In genomic region chr9:16294371-16294770, GRCh38 we compare ENCODE assay signal across 32 cellular contexts.
DNase-seq lines count a peak whose midpoint lies in the region; ATAC-seq, FAIRE-seq and TF ChIP-seq lines count a peak whose summit lies in the region.
"Had no signal": no experiment of that assay in that cellular context is flagged by ENCODE, and none has a peak within 500 bp of the region (broad histone marks: within the 10 kb centered on the region; RNA-seq: fewer than 3 reads in every experiment).

No MANE protein-coding gene starts in this region.

- no peak for ATAC-seq in CD4-positive, alpha-beta T cell (ENCODE audit: poor library complexity)
- ATAC-seq: left lung, Panc1 had no signal

- no peak overlapping the region for H3K9ac ChIP-seq in GM23248
- no peak overlapping the region for H3K9ac ChIP-seq in astrocyte (ENCODE audit: low read length)
- H3K9ac ChIP-seq: neural progenitor cell had no signal

- H4K20me1 ChIP-seq in GM23248 (ENCODE audit: insufficient read depth) (no peaks in the 10 kb centered on the region), astrocyte (ENCODE audit: insufficient read depth, low read length) (no peaks in the 10 kb centered on the region), osteoblast (ENCODE audit: insufficient read depth, low read length) (no peaks in the 10 kb centered on the region)

- no peaks in the 10 kb centered on the region for H3K9me2 ChIP-seq in GM23248 (ENCODE audit: insufficient read depth)

- peaks cover 2% of the 10 kb centered on the region for H3K9me3 Mint-ChIP-seq in astrocyte (ENCODE audit: unreplicated experiment)
- peaks cover 3% of the 10 kb centered on the region for H3K9me3 Mint-ChIP-seq in CD4-positive, alpha-beta T cell

- H3K36me3 ChIP-seq in GM23248 (ENCODE audit: low read depth): no peaks in the 10 kb centered on the region
- no peaks in the 10 kb centered on the region for H3K36me3 ChIP-seq in astrocyte (ENCODE audit: insufficient read depth, low read length)
- H3K36me3 ChIP-seq in osteoblast (ENCODE audit: insufficient read depth, low read length): no peaks in the 10 kb centered on the region
- H3K36me3 ChIP-seq: left lung, neural progenitor cell, right atrium auricular region, thyroid gland had no signal

- no peak overlapping the region for H3K4me3 ChIP-seq in GM23248
- no peak overlapping the region for H3K4me3 ChIP-seq in astrocyte (ENCODE audit: insufficient read depth, low read depth, low read length)
- H3K4me3 ChIP-seq in osteoblast (ENCODE audit: insufficient read depth, low read length): no peak overlapping the region
- H3K4me3 ChIP-seq: left lung, neural progenitor cell, right atrium auricular region, thyroid gland had no signal

- H3K9me3 ChIP-seq in GM23248 (ENCODE audit: low read depth) (no peaks in the 10 kb centered on the region), astrocyte (ENCODE audit: insufficient read depth, low read depth, low read length) (no peaks in the 10 kb centered on the region), osteoblast (ENCODE audit: low read depth, low read length) (no peaks in the 10 kb centered on the region)
- H3K9me3 ChIP-seq in CD4-positive, alpha-beta T cell (ENCODE audit: control insufficient read depth, low read length): no peaks in the 10 kb centered on the region
- H3K9me3 ChIP-seq: thyroid gland had no signal

- POLR2A ChIA-PET in CD4-positive, alpha-beta T cell (lab: Charles Lee): no interaction called here

- H2AFZ ChIP-seq in GM23248 (peak overlapping the region; percentile 54; the same call in 1 of the 2 replicates), astrocyte (ENCODE audit: low read depth, low read length) (no peak overlapping the region), osteoblast (ENCODE audit: low read length) (no peak overlapping the region)
- H2AFZ ChIP-seq: neural progenitor cell had no signal

- no peak overlapping the region for H3K4me3 Mint-ChIP-seq in astrocyte (ENCODE audit: unreplicated experiment)
- no peak overlapping the region for H3K4me3 Mint-ChIP-seq in CD4-positive, alpha-beta T cell
- H3K4me3 Mint-ChIP-seq: activated CD4-positive, alpha-beta memory T cell treated with anti-CD3 and anti-CD28 coated beads, Interleukin-2, amount 10 ng/mL, durations not matched to agents 7 days and 5 days; activated naive CD4-positive, alpha-beta T cell treated with anti-CD3 and anti-CD28 coated beads, Interleukin-2, amount 10 ng/mL, durations not matched to agents 7 days and 5 days; activated T-helper 1 cell treated with anti-CD3 and anti-CD28 coated beads, Interleukin-12 subunit alpha, Interleukin-12 subunit beta, Interleukin-2, Interleukin-4 antibody, amounts not matched to agents 30 ng/mL and 10 ng/mL and 1 ng/mL, durations not matched to agents 14 hours and 24 hours and 36 hours; CD4-positive, CD25-positive, alpha-beta regulatory T cell; neural progenitor cell had no signal

- DNase-seq in GM23248 (peak; percentile 45), astrocyte (ENCODE audit: low read depth) (peak; percentile 53), globus pallidus (ENCODE audit: low spot score) (peak; percentile 54), Ammon's horn (ENCODE audit: low spot score) (no peak), osteoblast (ENCODE audit: insufficient read length, low spot score, missing footprints) (no peak), activated gamma-delta T cell treated with Interleukin-2 at 50 U/mL for 16 hours (no peak)
- no peak for DNase-seq in CD4-positive, alpha-beta T cell
- DNase-seq: activated CD4-positive, alpha-beta memory T cell treated with anti-CD3 and anti-CD28 coated beads, Interleukin-2, amount 10 ng/mL, durations not matched to agents 7 days and 5 days; activated CD4-positive, alpha-beta T cell treated with anti-CD3 and anti-CD28 coated beads for 1 hour; activated CD8-positive, alpha-beta memory T cell treated with anti-CD3 and anti-CD28 coated beads, Interleukin-2, amount 50 U/mL, for 4 hours; activated naive CD4-positive, alpha-beta T cell treated with anti-CD3 and anti-CD28 coated beads, Interleukin-2, amount 10 ng/mL, durations not matched to agents 7 days and 5 days; amniotic stem cell; CD4-positive, CD25-positive, alpha-beta regulatory T cell; DMS79 treated with DMSO at 0.1 percent for 48 hours; KG1; left lung; mesenchymal stem cell; MM.1S; NCI-H1417; NCI-H2029 treated with DMSO at 0.1 percent for 48 hours; NCI-H2227 treated with DMSO at 0.1 percent for 48 hours; posterior cingulate gyrus; SHP77 treated with DMSO at 0.1 percent for 48 hours had no signal

- no peaks in the 10 kb centered on the region for H3F3A ChIP-seq in GM23248 (ENCODE audit: insufficient read depth)

- TF ChIP-seq CTCF in astrocyte (IDR thresholded peaks at IDR 0.05; ENCODE audit: insufficient read depth, low read depth, low read length) (no peak), osteoblast (IDR thresholded peaks at IDR 0.05; ENCODE audit: extremely low read depth, low read depth, low read length) (no peak)
- TF ChIP-seq CTCF in CD4-positive, alpha-beta T cell (IDR thresholded peaks at IDR 0.05): no peak

- 18 to 19% methylated on average over 5 of the region's 5 CpGs for WGBS in GM23248 (ENCODE audit: low coverage in 1 of 2, low lambda C conversion rate in 2 of 2, missing lambda C conversion rate in 2 of 2), 2 experiments

- H3K79me2 ChIP-seq in GM23248 (ENCODE audit: insufficient read depth): no peaks in the 10 kb centered on the region
- H3K79me2 ChIP-seq in astrocyte (ENCODE audit: insufficient read depth, low read length): no peaks in the 10 kb centered on the region
- H3K79me2 ChIP-seq in osteoblast (ENCODE audit: insufficient read depth, low read length): no peaks in the 10 kb centered on the region

- in situ Hi-C loops in GM23248 (cut with MboI): no loop called here

- no peak overlapping the region for H3K27ac ChIP-seq in GM23248
- no peak overlapping the region for H3K27ac ChIP-seq in astrocyte (ENCODE audit: low read depth, low read length)
- H3K27ac ChIP-seq in osteoblast (ENCODE audit: low read depth, low read length): no peak overlapping the region
- H3K27ac ChIP-seq in CD4-positive, alpha-beta T cell (ENCODE audit: low read depth, low read length): no peak overlapping the region
- H3K27ac ChIP-seq: left lung, neural progenitor cell, right atrium auricular region, thyroid gland had no signal

- no peaks in the 10 kb centered on the region for H3K27me3 ChIP-seq in GM23248 (replicated peaks; ENCODE audit: insufficient read depth)
- H3K27me3 ChIP-seq in astrocyte (ENCODE audit: insufficient read depth, low read length): peaks cover 2% of the 10 kb centered on the region
- no peaks in the 10 kb centered on the region for H3K27me3 ChIP-seq in osteoblast (ENCODE audit: insufficient read depth, low read length)
- H3K27me3 ChIP-seq in CD4-positive, alpha-beta T cell (ENCODE audit: control insufficient read depth, insufficient read depth, low read length): no peaks in the 10 kb centered on the region
- H3K27me3 ChIP-seq: left lung, neural progenitor cell, right atrium auricular region, thyroid gland had no signal

- no peak for FAIRE-seq in astrocyte (lab: Jason Lieb, UNC)
- FAIRE-seq: bronchial epithelial cell, endothelial cell of umbilical vein, H54, islet of Langerhans had no signal

- CTCF ChIA-PET in CD4-positive, alpha-beta T cell (lab: Charles Lee): no interaction called here

- H3K4me1 ChIP-seq in GM23248 (ENCODE audit: insufficient read depth) (peaks cover 16% of the 10 kb centered on the region; the same call in 1 of the 2 replicates), astrocyte (ENCODE audit: insufficient read depth, low read length) (no peaks in the 10 kb centered on the region), osteoblast (ENCODE audit: insufficient read depth, low read length) (peaks cover 20% of the 10 kb centered on the region)
- H3K4me1 ChIP-seq: left lung, neural progenitor cell, right atrium auricular region had no signal

- H3K36me3 Mint-ChIP-seq in astrocyte (ENCODE audit: low read depth, unreplicated experiment): peaks cover 4% of the 10 kb centered on the region
- no peaks in the 10 kb centered on the region for H3K36me3 Mint-ChIP-seq in CD4-positive, alpha-beta T cell (ENCODE audit: low read depth)
- H3K36me3 Mint-ChIP-seq: activated naive CD4-positive, alpha-beta T cell treated with anti-CD3 and anti-CD28 coated beads, Interleukin-2, amount 10 ng/mL, durations not matched to agents 7 days and 5 days; CD4-positive, CD25-positive, alpha-beta regulatory T cell; neural progenitor cell had no signal

- no peak overlapping the region for H3K27ac Mint-ChIP-seq in astrocyte (ENCODE audit: unreplicated experiment)
- H3K27ac Mint-ChIP-seq in CD4-positive, alpha-beta T cell: no peak overlapping the region
- H3K27ac Mint-ChIP-seq: activated CD4-positive, alpha-beta memory T cell treated with anti-CD3 and anti-CD28 coated beads, Interleukin-2, amount 10 ng/mL, durations not matched to agents 7 days and 5 days; activated naive CD4-positive, alpha-beta T cell treated with anti-CD3 and anti-CD28 coated beads, Interleukin-2, amount 10 ng/mL, durations not matched to agents 7 days and 5 days; activated T-helper 1 cell treated with anti-CD3 and anti-CD28 coated beads, Interleukin-12 subunit alpha, Interleukin-12 subunit beta, Interleukin-2, Interleukin-4 antibody, amounts not matched to agents 30 ng/mL and 10 ng/mL and 1 ng/mL, durations not matched to agents 14 hours and 24 hours and 36 hours; CD4-positive, CD25-positive, alpha-beta regulatory T cell had no signal

- H3K27me3 Mint-ChIP-seq in astrocyte (ENCODE audit: low read depth, unreplicated experiment): peaks cover 2% of the 10 kb centered on the region
- H3K27me3 Mint-ChIP-seq in CD4-positive, alpha-beta T cell: peaks cover 5% of the 10 kb centered on the region
- H3K27me3 Mint-ChIP-seq: activated CD4-positive, alpha-beta memory T cell treated with anti-CD3 and anti-CD28 coated beads, Interleukin-2, amount 10 ng/mL, durations not matched to agents 7 days and 5 days; activated naive CD4-positive, alpha-beta T cell treated with anti-CD3 and anti-CD28 coated beads, Interleukin-2, amount 10 ng/mL, durations not matched to agents 7 days and 5 days; CD4-positive, CD25-positive, alpha-beta regulatory T cell had no signal

- intact Hi-C loops in CD4-positive, alpha-beta T cell (cut with DNase I, micrococcal nuclease): no loop called here

- no peak overlapping the region for H3K4me2 ChIP-seq in GM23248 (ENCODE audit: unreplicated experiment)
- no peak overlapping the region for H3K4me2 ChIP-seq in astrocyte (ENCODE audit: low read length)
- H3K4me2 ChIP-seq in osteoblast (ENCODE audit: insufficient read depth, low read length): no peak overlapping the region
- H3K4me2 ChIP-seq: neural progenitor cell had no signal

- peaks cover 5% of the 10 kb centered on the region for H3K4me1 Mint-ChIP-seq in astrocyte (ENCODE audit: low read depth, unreplicated experiment)
- H3K4me1 Mint-ChIP-seq in CD4-positive, alpha-beta T cell (ENCODE audit: low read depth): no peaks in the 10 kb centered on the region
- H3K4me1 Mint-ChIP-seq: activated CD4-positive, alpha-beta memory T cell treated with anti-CD3 and anti-CD28 coated beads, Interleukin-2, amount 10 ng/mL, durations not matched to agents 7 days and 5 days; activated naive CD4-positive, alpha-beta T cell treated with anti-CD3 and anti-CD28 coated beads, Interleukin-2, amount 10 ng/mL, durations not matched to agents 7 days and 5 days; CD4-positive, CD25-positive, alpha-beta regulatory T cell had no signal

Comparison
In these comparisons a context has a peak if more than half of its experiments do, and no peak if none do; other contexts are left out.
1. DNase-seq: peak in GM23248 (single experiment), astrocyte (single experiment) and globus pallidus (single experiment); none in Ammon's horn (single experiment), osteoblast (single experiment), CD4-positive, alpha-beta T cell (0 of 10) and activated gamma-delta T cell treated with Interleukin-2 at 50 U/mL for 16 hours (single experiment).